40 cellular contexts compared by ENCODE assay signal in the genomic region with DNA sequence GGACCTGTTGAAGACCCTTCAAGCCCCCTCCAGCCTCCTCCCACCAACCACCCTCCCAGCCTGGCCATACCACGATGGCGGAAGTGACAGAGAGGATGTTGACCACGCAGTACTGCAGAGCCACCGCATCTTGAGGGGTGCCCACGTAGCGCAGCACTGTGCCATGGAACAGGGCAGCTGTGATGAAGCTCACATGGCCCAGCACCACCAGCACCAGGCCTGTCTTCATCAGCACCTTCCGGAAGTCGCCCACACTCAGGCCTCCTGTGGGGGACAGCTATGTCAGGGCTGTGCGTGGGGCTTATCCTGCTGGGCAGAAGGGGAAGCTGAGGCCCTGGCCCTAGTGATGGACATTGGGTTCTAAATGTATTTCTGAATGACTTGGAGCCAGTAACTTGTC. TPM values are rescaled to one million over a fixed set of nuclear protein-coding genes. Genes with fewer than 3 reads are reported as not detected.
"Had no signal": no experiment of that assay in that cellular context is flagged by ENCODE, and none has a peak within 500 bp of the region (broad histone marks: within the 10 kb centered on the region; RNA-seq: fewer than 3 reads in every experiment).

No MANE protein-coding gene starts in this region.

- H3K4me1 ChIP-seq: SJCRH30 had no signal

- H3K27ac ChIP-seq: body of pancreas, breast epithelium, PC-9, SJCRH30, SK-N-MC, VCaP had no signal

- DNase-seq: activated B cell treated with CpG ODN at 0.5 μM for 24 hours; activated CD4-positive, alpha-beta memory T cell treated with anti-CD3 and anti-CD28 coated beads, Interleukin-2, amount 10 ng/mL, durations not matched to agents 7 days and 5 days; activated CD4-positive, alpha-beta T cell treated with anti-CD3 and anti-CD28 coated beads for 48 hours; activated CD4-positive, CD25-positive, alpha-beta regulatory T cell treated with anti-CD3 and anti-CD28 coated beads, Interleukin-2, amount 50 U/mL, for 72 hours; activated CD8-positive, alpha-beta memory T cell treated with anti-CD3 and anti-CD28 coated beads for 24 hours; activated CD8-positive, alpha-beta memory T cell treated with anti-CD3 and anti-CD28 coated beads, Interleukin-2, amount 10 ng/mL, durations not matched to agents 7 days and 5 days; activated CD8-positive, alpha-beta memory T cell treated with anti-CD3 and anti-CD28 coated beads, Interleukin-2, amount 50 U/mL, for 48 hours; activated effector memory CD4-positive, alpha-beta T cell treated with anti-CD3 and anti-CD28 coated beads, Interleukin-2, amount 50 U/mL, for 16 hours; activated naive CD4-positive, alpha-beta T cell; activated naive CD4-positive, alpha-beta T cell treated with anti-CD3 and anti-CD28 coated beads, Interleukin-2, amount 50 U/mL, for 16 hours; activated naive CD8-positive, alpha-beta T cell treated with anti-CD3 and anti-CD28 coated beads for 36 hours; activated T-cell treated with anti-CD3 and anti-CD28 coated beads, Interleukin-2, amount 50 U/mL, for 72 hours; amygdala; body of pancreas; caudate nucleus; cerebellar nuclear complex; NCI-H1092 treated with DMSO at 0.1 percent for 48 hours; NCI-H1417; NCI-H146; NCI-H187; NCI-H2029 treated with DMSO at 0.1 percent for 48 hours; NCI-H2107; NCI-H2171; NCI-H510A; NCI-H526; NCI-H748 treated with DMSO at 0.1 percent for 48 hours; NK-92 treated with Interleukin-12 subunit alpha and Interleukin-12 subunit beta, amount 100 ng/mL, for 24 hours; PC-9; Right ventricle myocardium superior; SJCRH30; SW 1271; T-helper 1 cell; T-helper 2 cell; T-helper 9 cell had no signal

- H3K4me3 ChIP-seq: body of pancreas, breast epithelium, PC-9, SJCRH30, SK-N-MC had no signal

- ATAC-seq: activated CD8-positive, alpha-beta memory T cell treated with anti-CD3 and anti-CD28 coated beads, Interleukin-2, amount 10 ng/mL, durations not matched to agents 7 days and 5 days; activated T-cell treated with anti-CD3 and anti-CD28 coated beads, Interleukin-2, amount 50 U/mL, for 72 hours; activated T-helper 17 cell treated with anti-CD3 and anti-CD28 coated beads, Interleukin-2, amount 50 U/mL, for 72 hours; body of pancreas had no signal

- H3K27me3 ChIP-seq: body of pancreas, breast epithelium, SJCRH30 had no signal

- H3K4me1 Mint-ChIP-seq: activated T-helper 17 cell treated with anti-CD3 and anti-CD28 coated beads, Interleukin-2, amount 50 U/mL, for 72 hours had no signal

- H3K4me2 ChIP-seq: PC-9 had no signal

- H3K9me3 Mint-ChIP-seq: activated B cell treated with CpG ODN at 0.5 μM for 24 hours; activated CD4-positive, alpha-beta memory T cell treated with anti-CD3 and anti-CD28 coated beads, Interleukin-2, amount 10 ng/mL, durations not matched to agents 7 days and 5 days; activated naive CD8-positive, alpha-beta T cell treated with anti-CD3 and anti-CD28 coated beads for 36 hours; activated T-cell treated with anti-CD3 and anti-CD28 coated beads, Interleukin-2, amount 50 U/mL, for 72 hours; activated T-helper 17 cell treated with anti-CD3 and anti-CD28 coated beads, Interleukin-2, amount 50 U/mL, for 72 hours had no signal

- H3K36me3 Mint-ChIP-seq: activated CD8-positive, alpha-beta memory T cell treated with anti-CD3 and anti-CD28 coated beads, Interleukin-2, amount 10 ng/mL, durations not matched to agents 7 days and 5 days; activated naive CD8-positive, alpha-beta T cell treated with anti-CD3 and anti-CD28 coated beads for 36 hours had no signal

- H2AFZ ChIP-seq: PC-9 had no signal

- H3K36me3 ChIP-seq: breast epithelium, SJCRH30 had no signal

- H3K9me3 ChIP-seq: body of pancreas, breast epithelium, SJCRH30 had no signal

- FAIRE-seq: astrocyte, RCC 7860 had no signal

- H3K4me3 Mint-ChIP-seq: activated B cell treated with CpG ODN at 0.5 μM for 24 hours; activated CD4-positive, alpha-beta memory T cell treated with anti-CD3 and anti-CD28 coated beads, Interleukin-2, amount 10 ng/mL, durations not matched to agents 7 days and 5 days; activated CD8-positive, alpha-beta memory T cell treated with anti-CD3 and anti-CD28 coated beads, Interleukin-2, amount 10 ng/mL, durations not matched to agents 7 days and 5 days; activated naive CD8-positive, alpha-beta T cell treated with anti-CD3 and anti-CD28 coated beads for 36 hours; activated T-cell treated with anti-CD3 and anti-CD28 coated beads, Interleukin-2, amount 50 U/mL, for 72 hours; activated T-helper 17 cell treated with anti-CD3 and anti-CD28 coated beads, Interleukin-2, amount 50 U/mL, for 72 hours had no signal

RNA-seq across cellular contexts. Expression of gene TMEM54, which starts 3.1 kb away (rescaled TPM):
- total RNA-seq: activated CD4-positive, alpha-beta memory T cell treated with anti-CD3 and anti-CD28 coated beads, Interleukin-2, amount 10 ng/mL, durations not matched to agents 7 days and 5 days; activated CD8-positive, alpha-beta memory T cell treated with anti-CD3 and anti-CD28 coated beads, Interleukin-2, amount 10 ng/mL, durations not matched to agents 7 days and 5 days had no signal

RNA-seq across cellular contexts. Expression of gene HPCA, which starts 11.8 kb away (rescaled TPM):
- total RNA-seq: activated B cell treated with CpG ODN at 0.5 μM for 24 hours, astrocyte, body of pancreas, PC-9, Right ventricle myocardium superior, SJCRH30 had no signal

RNA-seq across cellular contexts. Expression of gene FNDC5, which starts 27.3 kb away (rescaled TPM):
- total RNA-seq: activated CD4-positive, alpha-beta memory T cell treated with anti-CD3 and anti-CD28 coated beads, Interleukin-2, amount 10 ng/mL, durations not matched to agents 7 days and 5 days; activated CD8-positive, alpha-beta memory T cell treated with anti-CD3 and anti-CD28 coated beads, Interleukin-2, amount 10 ng/mL, durations not matched to agents 7 days and 5 days; activated naive CD8-positive, alpha-beta T cell treated with anti-CD3 and anti-CD28 coated beads for 36 hours; activated T-cell treated with anti-CD3 and anti-CD28 coated beads, Interleukin-2, amount 50 U/mL, for 72 hours; activated T-helper 17 cell treated with anti-CD3 and anti-CD28 coated beads, Interleukin-2, amount 50 U/mL, for 72 hours; body of pancreas; PC-9 had no signal
